In the genomic region with DNA sequence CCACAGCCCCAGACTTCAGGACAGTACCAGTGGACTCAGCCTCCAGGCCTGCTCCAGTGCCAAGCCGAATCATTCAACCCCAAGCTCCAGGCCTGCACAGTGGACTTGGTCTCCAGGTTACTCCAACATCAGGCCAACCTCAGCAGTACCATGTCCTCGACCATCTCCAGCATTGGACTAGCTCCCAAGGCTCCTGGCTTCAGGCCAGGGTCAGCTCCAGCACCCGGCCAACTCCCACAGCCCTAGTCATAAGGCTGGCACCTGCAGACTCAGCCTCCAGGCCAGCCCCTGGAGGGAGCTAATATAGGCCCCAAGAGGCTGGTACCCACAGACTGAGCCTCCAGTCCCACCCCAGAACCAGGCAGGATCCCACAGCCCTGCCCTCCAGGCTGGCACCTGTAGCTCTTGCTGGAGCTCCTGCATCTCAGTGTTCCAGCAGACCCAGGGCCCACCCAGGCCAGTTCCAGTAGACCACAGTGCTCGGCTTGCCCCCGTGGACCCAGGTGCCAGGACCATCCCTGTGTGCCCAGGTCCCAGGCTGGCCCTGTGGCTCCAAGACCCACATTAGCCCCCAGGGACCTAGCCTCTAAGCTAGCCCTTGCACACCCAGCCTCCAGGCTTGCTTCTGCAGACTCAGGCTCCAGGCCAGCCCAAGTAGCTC, we compare ENCODE assay signal across 19 cellular contexts.
"Had no signal": no experiment of that assay in that cellular context is flagged by ENCODE, and none has a peak within 500 bp of the region (broad histone marks: within the 10 kb centered on the region; RNA-seq: fewer than 3 reads in every experiment).

No MANE protein-coding gene starts in this region.

- DNase-seq: hippocampal formation; midbrain; naive thymus-derived CD4-positive, alpha-beta T cell; ovary; psoas muscle; stimulated activated CD4-positive, alpha-beta T cell treated with anti-CD3 and anti-CD28 coated beads, Interleukin-1b, Interleukin-23, amount 100 ng/mL, for 48 hours; stimulated activated CD4-positive, alpha-beta T cell treated with anti-CD3 and anti-CD28 coated beads, Interleukin-2, amount 100 ng/mL, for 48 hours; stimulated activated CD4-positive, alpha-beta T cell treated with anti-CD3 and anti-CD28 coated beads, Interleukin-4, amount 100 ng/mL, for 4 hours; stimulated activated CD8-positive, alpha-beta memory T cell treated with anti-CD3 and anti-CD28 coated beads, Interleukin-4, amount 100 ng/mL, for 48 hours; stimulated activated naive CD4-positive, alpha-beta T cell treated with Interleukin-2 at 50 U/mL for 16 hours; stimulated activated naive CD8-positive, alpha-beta T cell treated with anti-CD3 and anti-CD28 coated beads, Interleukin-15, amount 100 ng/mL, for 72 hours; transverse colon; upper lobe of left lung had no signal

- H3K27me3 ChIP-seq: ovary, right lobe of liver, transverse colon, upper lobe of left lung, vagina had no signal

- H3K9me3 ChIP-seq: ovary, right lobe of liver, transverse colon had no signal

- H3K4me3 ChIP-seq: lung, mucosa of descending colon, ovary, psoas muscle, right lobe of liver, smooth muscle cell, transverse colon, upper lobe of left lung, vagina had no signal

- H3K4me1 ChIP-seq: psoas muscle, right lobe of liver, transverse colon, upper lobe of left lung, vagina had no signal

- H3K36me3 ChIP-seq: ovary, right lobe of liver, transverse colon, upper lobe of left lung, vagina had no signal

- H3K27ac ChIP-seq: ovary, psoas muscle, right lobe of liver, transverse colon, upper lobe of left lung, vagina had no signal

- ATAC-seq: mucosa of descending colon; naive thymus-derived CD4-positive, alpha-beta T cell; psoas muscle; stimulated activated memory B cell treated with anti-CD40 and anti-IgM and Interleukin-4, amounts not matched to agents 10 μg/mL and 1 μg/mL and 100 μg/mL, for 72 hours; stimulated activated naive CD8-positive, alpha-beta T cell treated with anti-CD3 and anti-CD28 coated beads, Interleukin-15, amount 100 ng/mL, for 72 hours had no signal
